In the genomic region with DNA sequence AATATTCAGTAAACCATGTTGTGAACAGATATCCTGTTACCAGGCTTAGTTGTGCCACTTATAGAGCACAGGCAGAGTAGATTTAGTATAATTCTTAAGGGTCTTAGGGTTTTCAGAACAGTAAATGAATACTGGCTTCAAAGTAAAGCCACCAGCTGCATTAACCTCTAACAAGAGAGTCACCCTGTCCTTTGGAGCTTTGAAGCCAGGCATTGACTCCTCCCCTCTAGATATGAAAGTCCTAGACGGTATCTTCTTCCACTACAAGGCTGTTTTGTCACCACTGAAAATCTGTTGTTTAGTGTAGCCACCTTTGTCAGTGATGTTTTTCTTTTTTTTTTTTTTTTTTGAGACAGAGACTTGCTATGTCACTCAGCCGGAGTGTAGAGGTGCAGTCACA, we compare ENCODE assay signal across 7 cellular contexts.
"Had no signal": no experiment of that assay in that cellular context is flagged by ENCODE, and none has a peak within 500 bp of the region (broad histone marks: within the 10 kb centered on the region; RNA-seq: fewer than 3 reads in every experiment).

No MANE protein-coding gene starts in this region.

- H3K4me3 ChIP-seq: K562 had no signal

- ATAC-seq: HepG2, K562 had no signal

- H3K27ac Mint-ChIP-seq: IgD-negative memory B cell had no signal

- H3K27ac ChIP-seq: HL-60 had no signal

- H3K27me3 Mint-ChIP-seq: IgD-negative memory B cell had no signal

- H3K9me3 Mint-ChIP-seq: IgD-negative memory B cell had no signal

- DNase-seq: IMR-90, KBM-7, KG1 had no signal
